ENCODE assay signal across 8 cellular contexts in the genomic region with DNA sequence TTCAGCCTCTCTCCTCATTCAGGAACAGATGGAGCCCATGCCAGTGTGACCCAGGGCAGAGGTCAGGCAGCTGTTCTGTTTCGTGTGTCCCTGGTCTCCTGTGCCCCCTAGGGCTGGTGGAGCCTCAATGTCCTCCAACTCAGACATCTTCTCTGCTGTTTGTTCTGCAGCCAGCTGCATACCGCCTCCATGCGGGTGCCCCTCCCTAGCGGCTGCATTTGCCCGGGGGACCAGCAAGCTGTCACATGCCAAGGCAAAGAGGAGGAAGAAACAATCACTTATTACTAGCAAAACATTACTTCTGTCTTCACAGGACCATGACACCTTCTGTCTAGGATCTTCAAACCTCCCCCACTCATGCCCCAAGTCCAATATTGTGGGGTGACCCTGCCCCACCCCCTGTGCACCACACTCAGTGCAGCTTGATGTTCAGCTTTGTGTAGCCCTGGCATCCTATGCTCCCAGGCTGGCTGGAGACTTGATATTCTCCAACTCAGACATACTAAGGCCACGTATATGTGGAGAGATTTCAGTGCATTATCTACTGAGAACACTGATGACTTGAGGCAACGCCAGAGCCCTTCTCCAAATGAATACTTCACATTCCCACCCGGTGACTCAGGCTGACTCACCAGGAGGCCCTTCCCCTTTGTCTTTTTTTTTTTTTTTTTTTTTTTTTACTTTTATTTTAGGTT.
DNase-seq lines count a peak whose midpoint lies in the region; ATAC-seq and TF ChIP-seq lines count a peak whose summit lies in the region.

No MANE protein-coding gene starts in this region.

- peak overlapping the region; percentile 75 to 79 for H3K27ac ChIP-seq in breast epithelium
- peak overlapping the region in 1 of 2 donors; percentile 50 for H3K27ac ChIP-seq in left lung

- ATAC-seq in left lung (peak; percentile 82), GM18870 (IDR thresholded peaks at IDR 0.05; ENCODE audit: unreplicated experiment) (no peak), left colon (no peak)

- H3K9me3 ChIP-seq in breast epithelium (no peaks in the 10 kb centered on the region), left lung (no peaks in the 10 kb centered on the region)

- H3K4me3 ChIP-seq in AG09309 (ENCODE audit: control insufficient read depth, low read depth, low read length) (no peak overlapping the region), breast epithelium (peak overlapping the region in 1 of 3 donors; percentile 15), left lung (no peak overlapping the region)

- H3K4me1 ChIP-seq in breast epithelium (no peaks in the 10 kb centered on the region), left lung (peaks cover 12 to 15% of the 10 kb centered on the region in 2 donors)

- DNase-seq in AG09309 (ENCODE audit: low read depth) (peak; percentile 74), HUDEP-2 (lab: John Stamatoyannopoulos, UW; ENCODE audit: unreplicated experiment in 76 of 76) (peak in 60 of 76 experiments; percentile 4 to 77 (median 40)), breast epithelium (ENCODE audit: low spot score in 2 of 2) (peak in 1 of 2 donors; percentile 81), left lung (peak; percentile 68 to 72), NCI-H526 treated with DMSO at 0.1 percent for 48 hours (lab: John Stamatoyannopoulos, UW) (no peak), inferior parietal cortex (ENCODE audit: extremely low spot score) (no peak), left colon (no peak)

- no peaks in the 10 kb centered on the region for H3K27me3 ChIP-seq in breast epithelium
- H3K27me3 ChIP-seq in left lung: no peaks in the 10 kb centered on the region

- TF ChIP-seq POLR2A in breast epithelium (IDR thresholded peaks at IDR 0.05): no peak

- no peak for TF ChIP-seq CTCF in AG09309 (IDR thresholded peaks at IDR 0.05; ENCODE audit: control insufficient read depth, insufficient read depth, low read depth, low read length, missing control alignments)
- TF ChIP-seq CTCF in breast epithelium (IDR thresholded peaks at IDR 0.05): no peak
- TF ChIP-seq CTCF in left lung (IDR thresholded peaks at IDR 0.05): no peak

- intact Hi-C loops in breast epithelium (cut with DNase I; ENCODE audit: low total_unique reads) (no loop called here), left lung (cut with DNase I) (no loop called here), left colon (cut with DNase I, micrococcal nuclease) (no loop called here)

- H3K36me3 ChIP-seq in breast epithelium: no peaks in the 10 kb centered on the region
- no peaks in the 10 kb centered on the region for H3K36me3 ChIP-seq in left lung

Comparison
In these comparisons a context has a peak if more than half of its experiments do, and no peak if none do; other contexts are left out.
1. DNase-seq: peak in AG09309 (single experiment), HUDEP-2 (60 of 76) and left lung (2 of 2); none in NCI-H526 treated with DMSO at 0.1 percent for 48 hours (single experiment), inferior parietal cortex (single experiment) and left colon (0 of 2).